In the genomic region with DNA sequence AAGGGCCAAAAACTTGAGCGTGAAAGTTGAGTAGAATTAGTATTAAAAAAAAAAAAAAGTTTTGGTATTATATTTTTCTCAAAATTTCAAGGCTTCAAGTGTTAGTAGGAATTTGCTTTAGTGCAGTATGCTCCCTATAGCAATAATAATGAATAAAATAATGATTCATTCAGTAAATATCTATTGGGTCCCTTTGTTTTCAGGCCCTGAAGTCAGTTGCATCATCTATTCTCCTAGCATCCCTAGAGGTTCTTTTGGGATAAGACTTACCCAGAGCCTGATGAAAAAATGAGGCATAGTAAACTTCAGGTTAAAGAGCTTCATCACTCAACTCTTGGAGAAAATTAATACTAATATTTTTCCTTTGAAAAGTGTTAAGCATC, we compare ENCODE assay signal across 8 cellular contexts. TPM values are rescaled to one million over a fixed set of nuclear protein-coding genes. Genes with fewer than 3 reads are reported as not detected.
DNase-seq lines count a peak whose midpoint lies in the region; ATAC-seq and TF ChIP-seq lines count a peak whose summit lies in the region.

No MANE protein-coding gene starts in this region.

- no peaks in the 10 kb centered on the region for H3K27me3 Mint-ChIP-seq in activated naive CD8-positive, alpha-beta T cell treated with anti-CD3 and anti-CD28 coated beads, Interleukin-2, amount 10 ng/mL, durations not matched to agents 7 days and 5 days

- H3K4me1 Mint-ChIP-seq in activated naive CD8-positive, alpha-beta T cell treated with anti-CD3 and anti-CD28 coated beads, Interleukin-2, amount 10 ng/mL, durations not matched to agents 7 days and 5 days: peaks cover 16% of the 10 kb centered on the region

- intact Hi-C loops in heart right ventricle (cut with DNase I) (loop anchor here in 5 of 10 donors (1.0 to 5.0 kb wide), 4 partner anchors 20 to 197 kb away; partner anchors contain the start of genes TMED2 (in 2 of the 5) and RILPL1 (in 1 of the 5)), Right ventricle myocardium superior (cut with DNase I) (loop anchor here (10.0 kb wide), 1 partner anchor 150 kb away; the partner anchor contains the start of gene RILPL1), upper lobe of right lung (cut with DNase I) (no loop called here)

- 5 to 9% methylated on average over 1 of the region's 1 CpG for WGBS in heart right ventricle, 2 donors

- H3K27me3 ChIP-seq in heart right ventricle: no peaks in the 10 kb centered on the region
- H3K27me3 ChIP-seq in upper lobe of right lung: no peaks in the 10 kb centered on the region

- H3K9me3 ChIP-seq in heart right ventricle (no peaks in the 10 kb centered on the region), upper lobe of right lung (no peaks in the 10 kb centered on the region)

- H3K4me1 ChIP-seq in heart right ventricle (peaks cover 8 to 46% (median 30%) of the 10 kb centered on the region in 9 donors), upper lobe of right lung (peaks cover 28% of the 10 kb centered on the region)

- H3K27ac Mint-ChIP-seq in activated naive CD8-positive, alpha-beta T cell treated with anti-CD3 and anti-CD28 coated beads, Interleukin-2, amount 10 ng/mL, durations not matched to agents 7 days and 5 days: no peak overlapping the region

- no peaks in the 10 kb centered on the region for H3K36me3 Mint-ChIP-seq in activated naive CD8-positive, alpha-beta T cell treated with anti-CD3 and anti-CD28 coated beads, Interleukin-2, amount 10 ng/mL, durations not matched to agents 7 days and 5 days

- no peak for TF ChIP-seq CTCF in heart right ventricle (IDR thresholded peaks at IDR 0.05)
- no peak for TF ChIP-seq CTCF in upper lobe of right lung (IDR thresholded peaks at IDR 0.05)

- H3K9me3 Mint-ChIP-seq in activated naive CD8-positive, alpha-beta T cell treated with anti-CD3 and anti-CD28 coated beads, Interleukin-2, amount 10 ng/mL, durations not matched to agents 7 days and 5 days: no peaks in the 10 kb centered on the region

- H3K27ac ChIP-seq in heart right ventricle (peak overlapping the region in 4 of 10 donors; percentile 50 to 87 (median 78)), upper lobe of right lung (peak overlapping the region; percentile 66)

- H3K4me3 ChIP-seq in heart right ventricle (peak overlapping the region in 9 of 10 donors; percentile 70 to 91 (median 82)), upper lobe of right lung (peak overlapping the region; percentile 84)

- H3K4me3 Mint-ChIP-seq in activated naive CD8-positive, alpha-beta T cell treated with anti-CD3 and anti-CD28 coated beads, Interleukin-2, amount 10 ng/mL, durations not matched to agents 7 days and 5 days: peak overlapping the region; percentile 97

- DNase-seq in heart right ventricle (no peak), Right ventricle myocardium superior (no peak), kidney glomerular epithelial cell (lab: John Stamatoyannopoulos, UW) (peak; percentile 40), upper lobe of right lung (no peak), DMS153 (lab: John Stamatoyannopoulos, UW) (no peak), NCI-H1930 (lab: John Stamatoyannopoulos, UW) (no peak)
- no peak for DNase-seq in activated naive CD8-positive, alpha-beta T cell treated with anti-CD3 and anti-CD28 coated beads, Interleukin-2, amount 10 ng/mL, durations not matched to agents 7 days and 5 days

- H3K36me3 ChIP-seq in heart right ventricle: no peaks in the 10 kb centered on the region
- no peaks in the 10 kb centered on the region for H3K36me3 ChIP-seq in upper lobe of right lung

- POLR2A ChIA-PET in activated naive CD8-positive, alpha-beta T cell treated with anti-CD3 and anti-CD28 coated beads, Interleukin-2, amount 10 ng/mL, durations not matched to agents 7 days and 5 days (lab: Charles Lee): interaction anchor here (1.3 to 5.9 kb wide), 4 partner anchors 19 to 197 kb away, joined by 3 to 86 read pairs (median 8); partner anchors contain the start of genes SBNO1 and SNRNP35

- no peak for ATAC-seq in heart right ventricle
- no peak for ATAC-seq in Right ventricle myocardium superior (ENCODE audit: poor library complexity)
- ATAC-seq in activated naive CD8-positive, alpha-beta T cell treated with anti-CD3 and anti-CD28 coated beads, Interleukin-2, amount 10 ng/mL, durations not matched to agents 7 days and 5 days (ENCODE audit: low read depth): no peak
- ATAC-seq in upper lobe of right lung: no peak
- no peak for ATAC-seq in GM21529 (IDR thresholded peaks at IDR 0.05; ENCODE audit: unreplicated experiment)

RNA-seq across cellular contexts. Expression of gene KMT5A, which starts 1.1 kb away (rescaled TPM):
- 10 to 100 TPM; 24.7 to 37.0 (median 30.2) TPM for total RNA-seq in heart right ventricle
- polyA plus RNA-seq in heart right ventricle: 10 to 100 TPM; 16.4 to 17.2 TPM
- 31.8 TPM for total RNA-seq in Right ventricle myocardium superior
- total RNA-seq in activated naive CD8-positive, alpha-beta T cell treated with anti-CD3 and anti-CD28 coated beads, Interleukin-2, amount 10 ng/mL, durations not matched to agents 7 days and 5 days: 10 to 100 TPM; 64.5 to 69.4 TPM
- total RNA-seq in upper lobe of right lung: 38.8 TPM

RNA-seq across cellular contexts. Expression of gene SBNO1, which starts 20.3 kb away (rescaled TPM):
- total RNA-seq in heart right ventricle (10 to 100 TPM; 21.0 to 32.1 (median 27.6) TPM), Right ventricle myocardium superior (25.3 TPM), upper lobe of right lung (27.1 TPM)
- 1 to 10 TPM; 4.1 to 4.6 TPM for polyA plus RNA-seq in heart right ventricle
- 10 to 100 TPM; 40.7 to 41.1 TPM for total RNA-seq in activated naive CD8-positive, alpha-beta T cell treated with anti-CD3 and anti-CD28 coated beads, Interleukin-2, amount 10 ng/mL, durations not matched to agents 7 days and 5 days

RNA-seq across cellular contexts. Expression of gene RILPL2, which starts 51.5 kb away (rescaled TPM):
- 1 to 10 TPM; 1.5 to 3.5 (median 2.0) TPM for total RNA-seq in heart right ventricle
- polyA plus RNA-seq in heart right ventricle: 1 to 10 TPM; 2.8 to 3.2 TPM
- 1.9 TPM for total RNA-seq in Right ventricle myocardium superior
- 1 to 10 TPM; 5.3 to 5.5 TPM for total RNA-seq in activated naive CD8-positive, alpha-beta T cell treated with anti-CD3 and anti-CD28 coated beads, Interleukin-2, amount 10 ng/mL, durations not matched to agents 7 days and 5 days
- total RNA-seq in upper lobe of right lung: 15.1 TPM
